ENCODE assay signal across 24 cellular contexts in the genomic region with DNA sequence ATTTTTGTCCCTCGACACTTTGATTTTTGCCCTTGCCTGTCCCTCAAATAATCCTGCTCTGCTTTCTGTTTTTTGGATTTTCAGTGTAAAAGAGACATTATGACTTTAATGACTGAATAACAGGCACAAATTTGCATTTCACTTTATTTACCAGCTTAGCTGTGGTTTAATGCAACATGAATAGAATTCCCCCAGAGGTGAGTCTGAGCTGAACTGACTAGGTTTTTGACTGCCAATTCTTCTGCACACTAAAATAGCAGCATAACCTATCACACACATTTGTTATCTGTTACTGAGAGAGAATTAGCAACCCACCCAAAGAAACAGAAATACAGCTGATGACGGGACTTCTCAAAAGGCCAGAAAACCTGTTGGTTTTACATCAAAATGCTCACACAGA. TPM values are rescaled to one million over a fixed set of nuclear protein-coding genes. Genes with fewer than 3 reads are reported as not detected.
DNase-seq lines count a peak whose midpoint lies in the region; ATAC-seq and TF ChIP-seq lines count a peak whose summit lies in the region.
"Had no signal": no experiment of that assay in that cellular context is flagged by ENCODE, and none has a peak within 500 bp of the region (broad histone marks: within the 10 kb centered on the region; RNA-seq: fewer than 3 reads in every experiment).

No MANE protein-coding gene starts in this region.

- in situ Hi-C loops in gastrocnemius medialis (cut with MboI; ENCODE audit: low sequenced_read_pairs in 4 of 4) = loop anchor here in 2 of 4 donors (5.0 to 25.0 kb wide), 2 partner anchors 110 to 210 kb away; no protein-coding TSS in a partner anchor

- H3K4me1 Mint-ChIP-seq in HFFc6 (ENCODE audit: low read depth) = peaks cover 60% of the 10 kb centered on the region
- H3K4me1 Mint-ChIP-seq in brain = peaks cover 36% of the 10 kb centered on the region
- H3K4me1 Mint-ChIP-seq in activated naive CD8-positive, alpha-beta T cell treated with anti-CD3 and anti-CD28 coated beads, Interleukin-2, amount 50 U/mL, for 24 hours = peaks cover 9% of the 10 kb centered on the region

- no peaks in the 10 kb centered on the region; the same call in none of the 2 replicates for H3K27me3 Mint-ChIP-seq in HFFc6 (ENCODE audit: insufficient read depth)
- peaks cover 34% of the 10 kb centered on the region for H3K27me3 Mint-ChIP-seq in brain
- H3K27me3 Mint-ChIP-seq in activated naive CD8-positive, alpha-beta T cell treated with anti-CD3 and anti-CD28 coated beads, Interleukin-2, amount 50 U/mL, for 24 hours = peaks cover 56% of the 10 kb centered on the region

- H3K27me3 ChIP-seq in right atrium auricular region = no peaks in the 10 kb centered on the region
- no peaks in the 10 kb centered on the region for H3K27me3 ChIP-seq in gastrocnemius medialis
- H3K27me3 ChIP-seq: MG63 had no signal

- H3K9me3 ChIP-seq in right atrium auricular region = no peaks in the 10 kb centered on the region
- H3K9me3 ChIP-seq in gastrocnemius medialis = no peaks in the 10 kb centered on the region
- H3K9me3 ChIP-seq: MG63, prostate gland, suprapubic skin had no signal

- intact Hi-C loops in gastrocnemius medialis (cut with DNase I; ENCODE audit: low total_unique reads) = loop anchor here (5.0 to 10.0 kb wide), 2 partner anchors 110 to 308 kb away; no protein-coding TSS in a partner anchor

- H3K27ac Mint-ChIP-seq in HFFc6 (peak overlapping the region; percentile 94), brain (peak overlapping the region in 3 of 5 experiments; percentile 1 to 80 (median 6))
- no peak overlapping the region for H3K27ac Mint-ChIP-seq in activated naive CD8-positive, alpha-beta T cell treated with anti-CD3 and anti-CD28 coated beads, Interleukin-2, amount 50 U/mL, for 24 hours
- H3K27ac Mint-ChIP-seq: activated CD4-positive, alpha-beta T cell treated with anti-CD3 and anti-CD28 coated beads for 36 hours; activated naive CD8-positive, alpha-beta T cell treated with anti-CD3 and anti-CD28 coated beads for 36 hours had no signal

- H3K4me3 ChIP-seq in right atrium auricular region = peak overlapping the region in 1 of 2 donors; percentile 8
- H3K4me3 ChIP-seq in gastrocnemius medialis = peak overlapping the region in 3 of 4 donors; percentile 24 to 25 (median 25)
- H3K4me3 ChIP-seq: MG63, prostate gland, suprapubic skin had no signal

- ATAC-seq in gastrocnemius medialis (no peak), GM18517 (IDR thresholded peaks at IDR 0.05; ENCODE audit: unreplicated experiment) (no peak)
- no peak for ATAC-seq in activated naive CD8-positive, alpha-beta T cell treated with anti-CD3 and anti-CD28 coated beads, Interleukin-2, amount 50 U/mL, for 24 hours
- ATAC-seq: activated CD4-positive, alpha-beta T cell treated with anti-CD3 and anti-CD28 coated beads for 36 hours had no signal

- no peaks in the 10 kb centered on the region for H3K36me3 ChIP-seq in right atrium auricular region
- no peaks in the 10 kb centered on the region for H3K36me3 ChIP-seq in gastrocnemius medialis
- H3K36me3 ChIP-seq: MG63, prostate gland, suprapubic skin had no signal

- H3K36me3 Mint-ChIP-seq in HFFc6 (ENCODE audit: low read depth) (peaks cover 9% of the 10 kb centered on the region; the same call in 1 of the 2 replicates), brain (peaks cover 4% of the 10 kb centered on the region)
- H3K36me3 Mint-ChIP-seq in activated naive CD8-positive, alpha-beta T cell treated with anti-CD3 and anti-CD28 coated beads, Interleukin-2, amount 50 U/mL, for 24 hours (ENCODE audit: low read depth) = no peaks in the 10 kb centered on the region
- H3K36me3 Mint-ChIP-seq: activated naive CD8-positive, alpha-beta T cell treated with anti-CD3 and anti-CD28 coated beads for 36 hours had no signal

- no peak for TF ChIP-seq CTCF in HFFc6 (IDR thresholded peaks at IDR 0.05)
- TF ChIP-seq CTCF in brain (conservative IDR thresholded peaks at IDR 0.05) = no peak
- TF ChIP-seq CTCF in right atrium auricular region (IDR thresholded peaks at IDR 0.05) = no peak
- no peak for TF ChIP-seq CTCF in gastrocnemius medialis (IDR thresholded peaks at IDR 0.05 in 4 of 5, conservative IDR thresholded peaks at IDR 0.05 in 1 of 5)

- DNase-seq in HFFc6 = no peak
- DNase-seq in right atrium auricular region (ENCODE audit: low spot score) = no peak
- DNase-seq in gastrocnemius medialis = no peak
- DNase-seq in amniotic stem cell (lab: John Stamatoyannopoulos, UW) = no peak
- no peak for DNase-seq in activated T-cell treated with anti-CD3 and anti-CD28 coated beads for 4 hours
- no peak for DNase-seq in activated naive CD8-positive, alpha-beta T cell treated with anti-CD3 and anti-CD28 coated beads, Interleukin-2, amount 50 U/mL, for 24 hours
- DNase-seq: ACHN; activated CD4-positive, alpha-beta T cell treated with anti-CD3 and anti-CD28 coated beads for 36 hours; activated effector memory CD4-positive, alpha-beta T cell treated with Interleukin-2 at 50 U/mL for 16 hours; activated naive CD8-positive, alpha-beta T cell treated with anti-CD3 and anti-CD28 coated beads for 36 hours; effector CD8-positive, alpha-beta T cell; H7; KBM-7; NCI-H1417; NCI-H2081; NCI-H226; NCI-H748 treated with DMSO at 0.1 percent for 48 hours; stimulated activated CD4-positive, alpha-beta T cell treated with anti-CD3 and anti-CD28 coated beads, Interleukin-2, amount 100 ng/mL, for 24 hours; T-helper 2 cell had no signal

- H3K27ac ChIP-seq in right atrium auricular region (peak overlapping the region; percentile 96 to 97), gastrocnemius medialis (peak overlapping the region; percentile 93 to 100 (median 96))
- H3K27ac ChIP-seq: prostate gland, suprapubic skin had no signal

- peak overlapping the region; percentile 78 for H3K4me3 Mint-ChIP-seq in HFFc6
- H3K4me3 Mint-ChIP-seq in brain = peak overlapping the region in 1 of 5 experiments; percentile 63
- H3K4me3 Mint-ChIP-seq in activated naive CD8-positive, alpha-beta T cell treated with anti-CD3 and anti-CD28 coated beads, Interleukin-2, amount 50 U/mL, for 24 hours = no peak overlapping the region
- H3K4me3 Mint-ChIP-seq: activated CD4-positive, alpha-beta T cell treated with anti-CD3 and anti-CD28 coated beads for 36 hours; activated naive CD8-positive, alpha-beta T cell treated with anti-CD3 and anti-CD28 coated beads for 36 hours had no signal

- no peak for TF ChIP-seq POLR2A in gastrocnemius medialis (IDR thresholded peaks at IDR 0.05)

- H3K9me3 Mint-ChIP-seq in HFFc6 (no peaks in the 10 kb centered on the region), brain (no peaks in the 10 kb centered on the region)
- H3K9me3 Mint-ChIP-seq in activated naive CD8-positive, alpha-beta T cell treated with anti-CD3 and anti-CD28 coated beads, Interleukin-2, amount 50 U/mL, for 24 hours = no peaks in the 10 kb centered on the region
- H3K9me3 Mint-ChIP-seq: activated naive CD8-positive, alpha-beta T cell treated with anti-CD3 and anti-CD28 coated beads for 36 hours had no signal

- H3K4me1 ChIP-seq in right atrium auricular region = peaks cover 0 to 4% of the 10 kb centered on the region in 2 donors
- H3K4me1 ChIP-seq in gastrocnemius medialis = peaks cover 26 to 29% of the 10 kb centered on the region in 2 donors
- H3K4me1 ChIP-seq: prostate gland had no signal

RNA-seq across cellular contexts. Expression of gene RBM24, which starts 3.9 kb away (rescaled TPM):
- total RNA-seq in HFFc6 (2021; fragmentation: NEBNext Ultra II Directional; extraction: Animal tissue kit (Norgen Biotek cat#: 25700)) = 10 to 100 TPM; 24.1 to 35.9 (median 33.3) TPM
- polyA plus RNA-seq in brain (ENCODE audit: insufficient read depth, low read depth, low replicate concordance) = 16.6 TPM
- total RNA-seq in right atrium auricular region = 100 to 1,000 TPM; 133 to 194 TPM
- total RNA-seq in gastrocnemius medialis = 100 to 1,000 TPM in 3 of 4 donors, 10 to 100 TPM in 1; 74.9 to 375 (median 185) TPM
- total RNA-seq: activated CD4-positive, alpha-beta T cell treated with anti-CD3 and anti-CD28 coated beads for 36 hours; activated naive CD8-positive, alpha-beta T cell treated with anti-CD3 and anti-CD28 coated beads for 36 hours had no signal
